Comparison of ENCODE assay signal across 9 cellular contexts in genomic region chr1:158179301-158180041, GRCh38. TPM values are rescaled to one million over a fixed set of nuclear protein-coding genes. Genes with fewer than 3 reads are reported as not detected.
DNase-seq lines count a peak whose midpoint lies in the region; ATAC-seq, FAIRE-seq and TF ChIP-seq lines count a peak whose summit lies in the region.
"Had no signal": no experiment of that assay in that cellular context is flagged by ENCODE, and none has a peak within 500 bp of the region (broad histone marks: within the 10 kb centered on the region; RNA-seq: fewer than 3 reads in every experiment).

No MANE protein-coding gene starts in this region.

- 0 out of 2 replicates have a peak, but pooled peaks have one; percentile 13 for TF ChIP-seq CTCF in GM12875 (IDR thresholded peaks at IDR 0.05; ENCODE audit: borderline replicate concordance, insufficient read depth, low read depth, low read length)
- TF ChIP-seq CTCF in H1 (IDR thresholded peaks at IDR 0.05; ENCODE audit: control extremely low read depth in 1 of 3, insufficient read depth in 1 of 3, low read depth in 1 of 3, low read length in 3 of 3), result no peak
- TF ChIP-seq CTCF in esophagus muscularis mucosa (IDR thresholded peaks at IDR 0.05), result no peak
- no peak for TF ChIP-seq CTCF in lower lobe of right lung (IDR thresholded peaks at IDR 0.05)

- H2BK5ac ChIP-seq in H1 (ENCODE audit: low read depth, low read length), result no peak overlapping the region

- no peaks in the 10 kb centered on the region for H3K9me3 ChIP-seq in H1 (ENCODE audit: insufficient read depth in 2 of 2, low read depth in 1 of 2, low read length in 1 of 2)
- H3K9me3 ChIP-seq in esophagus muscularis mucosa, result no peaks in the 10 kb centered on the region
- H3K9me3 ChIP-seq in lower lobe of right lung, result no peaks in the 10 kb centered on the region

- no peak overlapping the region for H3K9ac ChIP-seq in H1 (replicated peaks in 1 of 4; ENCODE audit: extremely low read depth in 1 of 4, low read depth in 3 of 4, low read length in 3 of 4)

- TF ChIP-seq RAD21 in H1 (IDR thresholded peaks at IDR 0.05 in 1 of 2, conservative IDR thresholded peaks at IDR 0.05 in 1 of 2; ENCODE audit: low read depth in 2 of 2, low read length in 2 of 2), result no peak

- H3K27me3 ChIP-seq in H1 (replicated peaks in 1 of 4; ENCODE audit: control insufficient read depth in 3 of 4, extremely low read depth in 1 of 4, insufficient read depth in 3 of 4, low read length in 3 of 4), result peaks cover 33 to 74% (median 64%) of the 10 kb centered on the region in 4 experiments
- H3K27me3 ChIP-seq in esophagus muscularis mucosa, result peaks cover 0 to 54% (median 12%) of the 10 kb centered on the region in 4 donors
- H3K27me3 ChIP-seq in lower lobe of right lung (ENCODE audit: low read depth), result peaks cover 33% of the 10 kb centered on the region

- no peaks in the 10 kb centered on the region for H3K79me1 ChIP-seq in H1 (ENCODE audit: low read depth, low read length)

- H2BK15ac ChIP-seq in H1 (ENCODE audit: low read length), result no peak overlapping the region; the same call in 1 of the 2 replicates

- no peak overlapping the region for H2BK20ac ChIP-seq in H1 (ENCODE audit: low read length)

- peaks cover 0 to 10% (median 3%) of the 10 kb centered on the region in 4 experiments; a peak in 4 of 7 replicates for H3K4me1 ChIP-seq in H1 (replicated peaks in 1 of 4; ENCODE audit: control insufficient read depth in 3 of 4, insufficient read depth in 4 of 4, low read length in 3 of 4)
- H3K4me1 ChIP-seq in esophagus muscularis mucosa, result peaks cover 7 to 31% (median 24%) of the 10 kb centered on the region in 4 donors
- peaks cover 35% of the 10 kb centered on the region for H3K4me1 ChIP-seq in lower lobe of right lung

- TF ChIP-seq POLR2A in H1 (IDR thresholded peaks at IDR 0.05; ENCODE audit: control extremely low read depth in 1 of 2, low read depth in 2 of 2, low read length in 2 of 2), result no peak
- no peak for TF ChIP-seq POLR2A in esophagus muscularis mucosa (IDR thresholded peaks at IDR 0.05; ENCODE audit: low read depth)

- H3K23me2 ChIP-seq in H1 (ENCODE audit: low read depth, low read length), result peaks cover 13% of the 10 kb centered on the region; the same call in 1 of the 2 replicates

- no peak overlapping the region for H4K91ac ChIP-seq in H1 (replicated peaks; ENCODE audit: insufficient read length, low read length)

- H3K56ac ChIP-seq in H1 (replicated peaks; ENCODE audit: insufficient read length, low read depth, low read length), result no peak overlapping the region

- ATAC-seq in GM21423 (IDR thresholded peaks at IDR 0.05; ENCODE audit: unreplicated experiment) (peak; percentile 95), HG03460 (IDR thresholded peaks at IDR 0.05; ENCODE audit: unreplicated experiment) (peak; percentile 90), left lobe of liver (no peak), lower lobe of right lung (no peak)

- no peak overlapping the region for H2AK5ac ChIP-seq in H1 (ENCODE audit: low read depth, low read length)

- 60 to 100% methylated on average over 1 to 4 of the region's 4 CpGs for WGBS in H1 (ENCODE audit: extremely low coverage in 1 of 2, insufficient coverage in 1 of 2, insufficient read length in 1 of 2, insufficient replicate concordance in 2 of 2, low coverage in 1 of 2, low lambda C conversion rate in 2 of 2, missing lambda C conversion rate in 1 of 2), 2 experiments
- 80% methylated on average over 4 of the region's 4 CpGs for WGBS in esophagus muscularis mucosa

- no peaks in the 10 kb centered on the region for H3K36me3 ChIP-seq in H1 (ENCODE audit: control insufficient read depth in 2 of 4, insufficient read depth in 4 of 4, low read length in 3 of 4)
- H3K36me3 ChIP-seq in esophagus muscularis mucosa, result no peaks in the 10 kb centered on the region
- H3K36me3 ChIP-seq in lower lobe of right lung, result no peaks in the 10 kb centered on the region

- H3K4me3 ChIP-seq in GM12875 (ENCODE audit: low read depth, low read length) (no peak overlapping the region), H1 (ENCODE audit: extremely low read depth in 1 of 4, insufficient read depth in 2 of 4, low read depth in 3 of 4, low read length in 4 of 4) (no peak overlapping the region), esophagus muscularis mucosa (no peak overlapping the region), lower lobe of right lung (no peak overlapping the region)
- H3K4me3 ChIP-seq: lung had no signal

- no peak overlapping the region for H2AFZ ChIP-seq in H1 (ENCODE audit: low read length)

- H3K27ac ChIP-seq in H1 (ENCODE audit: low read depth, low read length) (no peak overlapping the region), esophagus muscularis mucosa (replicated peaks in 1 of 4) (no peak overlapping the region), lower lobe of right lung (no peak overlapping the region)

- no peak overlapping the region for H4K5ac ChIP-seq in H1 (ENCODE audit: insufficient read length, low read depth, low read length)

- no peak overlapping the region for H2BK120ac ChIP-seq in H1 (replicated peaks; ENCODE audit: low read depth, low read length)

- no peak overlapping the region for H3K18ac ChIP-seq in H1 (ENCODE audit: extremely low read depth, low read length)

- POLR2A ChIA-PET in H1 (lab: Charles Lee; ENCODE audit: partially characterized antibody), result no interaction called here

- FAIRE-seq in H1 (lab: Jason Lieb, UNC), result no peak

- TF ChIP-seq EP300 in H1 (IDR thresholded peaks at IDR 0.05; ENCODE audit: borderline replicate concordance in 1 of 2, low read depth in 2 of 2, low read length in 2 of 2), result no peak
- TF ChIP-seq EP300 in esophagus muscularis mucosa (IDR thresholded peaks at IDR 0.05), result no peak

- H3K4ac ChIP-seq in H1 (replicated peaks; ENCODE audit: insufficient read length, low read depth, low read length), result no peak overlapping the region

- DNase-seq in H1 (ENCODE audit: low read depth in 1 of 2, low spot score in 2 of 2) (no peak), esophagus muscularis mucosa (ENCODE audit: extremely low spot score) (no peak), left lobe of liver (ENCODE audit: low spot score) (no peak), SHP77 treated with DMSO at 0.1 percent for 48 hours (lab: John Stamatoyannopoulos, UW) (no peak), lower lobe of right lung (no peak)

- no peak overlapping the region for H4K8ac ChIP-seq in H1 (ENCODE audit: extremely low read depth, insufficient read depth, low read length)

- CTCF ChIA-PET in H1 (lab: Charles Lee; ENCODE audit: partially characterized antibody), result interaction anchor here (1.0 to 1.5 kb wide), 2 partner anchors 19 to 24 kb away, joined by 3 read pairs; no protein-coding TSS in a partner anchor

- no peaks in the 10 kb centered on the region for H4K20me1 ChIP-seq in H1 (replicated peaks in 1 of 2; ENCODE audit: control insufficient read depth in 1 of 2, insufficient read depth in 2 of 2, low read length in 2 of 2)

- no peaks in the 10 kb centered on the region for H3K79me2 ChIP-seq in H1 (ENCODE audit: control insufficient read depth in 1 of 2, insufficient read depth in 2 of 2, low read length in 2 of 2)

- H3K4me2 ChIP-seq in H1 (ENCODE audit: insufficient read depth in 1 of 2, low read depth in 2 of 2, low read length in 2 of 2), result peak overlapping the region in 1 of 2 experiments; percentile 97; a peak in 1 of 4 replicates

- H2BK12ac ChIP-seq in H1 (ENCODE audit: low read depth, low read length), result no peak overlapping the region

- H3K23ac ChIP-seq in H1 (ENCODE audit: insufficient read length), result no peak overlapping the region

- intact Hi-C loops in esophagus muscularis mucosa (cut with DNase I) (no loop called here), lower lobe of right lung (cut with DNase I) (no loop called here)

- H3K14ac ChIP-seq in H1 (ENCODE audit: insufficient read length), result no peak overlapping the region

TF ChIP-seq in H1, 55 proteins besides CTCF, POLR2A, EP300 and RAD21:
- no peak for TF ChIP-seq NANOG (IDR thresholded peaks at IDR 0.05; ENCODE audit: insufficient read depth, low read depth, low read length, poor library complexity, severe bottlenecking)
- no peak for TF ChIP-seq PHF8 (conservative IDR thresholded peaks at IDR 0.05; ENCODE audit: low read depth, low read length)
- peak; percentile 2 for TF ChIP-seq EZH2 (IDR thresholded peaks at IDR 0.05; ENCODE audit: low read depth, low read length, severe bottlenecking)
- TF ChIP-seq ASH2L (IDR thresholded peaks at IDR 0.05; ENCODE audit: low read length), result no peak

RNA-seq across cellular contexts. Expression of gene CD1D, which starts 1.2 kb away (rescaled TPM):
- 0.92 and 1.1 TPM in 2 replicates for total RNA-seq in H1 (2021; fragmentation: NEBNext Ultra II Directional; extraction: Animal tissue kit (Norgen Biotek cat#: 25700))
- 1.2 and 1.6 TPM in 2 replicates for polyA plus RNA-seq in H1 (2011; rRNA removed)
- 1.2 TPM for polyA plus RNA-seq in H1 (2011; cell fraction: cytosol; rRNA removed)
- polyA plus RNA-seq in H1 (2011; cell fraction: nucleus; rRNA removed), result 2.3 TPM
- 1.2 to 2.3 TPM (median 1.7 TPM) in 4 replicates for polyA plus RNA-seq in H1 (2012, experiment 1 of 2)
- 1.9 TPM for polyA plus RNA-seq in H1 (2012, experiment 2 of 2)
- 1.4 TPM for polyA plus RNA-seq in H1 (2013, experiment 1 of 2)
- 1.3 TPM for polyA plus RNA-seq in H1 (2013, experiment 2 of 2)
- 1.1 and 1.9 TPM in 2 replicates for polyA minus RNA-seq in H1 (2011; rRNA and poly(A)+ RNA removed)
- polyA minus RNA-seq in H1 (2011; cell fraction: cytosol; rRNA and poly(A)+ RNA removed), result 0.51 TPM
- polyA minus RNA-seq in H1 (2011; cell fraction: nucleus; rRNA and poly(A)+ RNA removed), result 1.1 TPM
- total RNA-seq in esophagus muscularis mucosa, result 1 to 10 TPM in 2 of 4 donors, under 1 TPM in 2; 0.26 to 2.0 (median 1.1) TPM
- total RNA-seq in left lobe of liver, result 9.5 TPM
- total RNA-seq in lower lobe of right lung, result 4.6 TPM

Comparison
In these comparisons a context has a peak if more than half of its experiments do, and no peak if none do; other contexts are left out.
1. ATAC-seq: peak in GM21423 (single experiment) and HG03460 (single experiment); none in left lobe of liver (single experiment) and lower lobe of right lung (0 of 2).